ENCODE assay signal across 15 cellular contexts in the genomic region with DNA sequence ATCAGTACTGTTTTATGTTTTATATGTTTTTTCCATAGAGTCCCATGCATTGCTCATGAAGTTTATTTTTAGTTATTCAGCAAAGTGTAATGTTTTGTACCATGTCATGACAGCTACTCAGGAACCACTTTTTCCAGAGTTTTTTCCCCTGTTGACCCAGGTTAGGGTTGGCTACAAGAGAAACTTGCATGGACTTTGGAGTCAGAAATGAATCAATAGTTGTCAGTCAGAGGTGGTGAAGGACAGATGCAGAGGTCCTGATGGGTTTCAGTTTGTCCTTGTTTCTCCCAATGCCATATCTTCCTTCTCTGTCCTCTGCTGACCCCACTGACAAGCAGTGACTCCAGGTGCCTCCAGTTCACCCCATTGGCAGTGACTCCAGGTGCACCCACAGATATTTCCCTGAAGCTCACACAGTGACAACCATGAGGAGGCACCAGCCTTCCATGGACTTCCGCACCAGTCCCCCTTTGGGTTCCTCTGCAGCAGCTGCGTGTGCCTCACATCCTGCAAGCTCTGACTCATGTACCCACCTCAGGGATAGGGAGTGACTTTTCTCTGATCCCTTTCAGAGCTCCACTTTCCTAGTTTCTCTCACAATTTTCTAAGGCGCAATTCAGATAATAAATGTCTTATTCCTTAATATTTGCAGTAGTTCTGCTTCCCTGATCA.
DNase-seq lines count a peak whose midpoint lies in the region; ATAC-seq, FAIRE-seq and TF ChIP-seq lines count a peak whose summit lies in the region.
"Had no signal": no experiment of that assay in that cellular context is flagged by ENCODE, and none has a peak within 500 bp of the region (broad histone marks: within the 10 kb centered on the region; RNA-seq: fewer than 3 reads in every experiment).

No MANE protein-coding gene starts in this region.

- no peaks in the 10 kb centered on the region for H3K36me3 ChIP-seq in fibroblast of lung (ENCODE audit: control insufficient read depth, insufficient read depth, low read length)
- H3K36me3 ChIP-seq: transverse colon had no signal

- H3K4me2 ChIP-seq in fibroblast of lung (ENCODE audit: extremely low read depth, insufficient read depth, low read length) = no peak overlapping the region

- FAIRE-seq in frontal cortex (lab: Jason Lieb, UNC) = no peak
- FAIRE-seq: A204.1 had no signal

- no peak overlapping the region for H3K9ac ChIP-seq in fibroblast of lung (ENCODE audit: insufficient read depth, low read length)

- intact Hi-C loops in activated CD8-positive, alpha-beta T cell treated with anti-CD3 and anti-CD28 coated beads for 36 hours (cut with micrococcal nuclease) = no loop called here

- no peak overlapping the region for H3K27ac ChIP-seq in RWPE1
- H3K27ac ChIP-seq in fibroblast of lung (ENCODE audit: insufficient read depth, low read length) = no peak overlapping the region
- H3K27ac ChIP-seq: transverse colon had no signal

- CTCF ChIA-PET in activated CD8-positive, alpha-beta T cell treated with anti-CD3 and anti-CD28 coated beads, Interleukin-2, amount 10 ng/mL, durations not matched to agents 7 days and 5 days (lab: Charles Lee) = interaction anchor here (0.9 to 1.5 kb wide), 5 partner anchors 9 to 111 kb away, joined by 3 to 6 read pairs (median 4); no protein-coding TSS in a partner anchor
- CTCF ChIA-PET in activated CD8-positive, alpha-beta T cell treated with anti-CD3 and anti-CD28 coated beads for 36 hours (lab: Charles Lee) = interaction anchor here (1.4 kb wide), 1 partner anchor 25 kb away, joined by 3 read pairs; no protein-coding TSS in a partner anchor
- CTCF ChIA-PET in RWPE1 (lab: Yijun Ruan, JAX) = interaction anchor here (0.7 kb wide), 1 partner anchor 255 kb away, joined by 3 read pairs; no protein-coding TSS in a partner anchor

- H3K4me3 Mint-ChIP-seq in activated CD8-positive, alpha-beta T cell treated with anti-CD3 and anti-CD28 coated beads, Interleukin-2, amount 10 ng/mL, durations not matched to agents 7 days and 5 days = no peak overlapping the region
- no peak overlapping the region for H3K4me3 Mint-ChIP-seq in activated CD8-positive, alpha-beta T cell treated with anti-CD3 and anti-CD28 coated beads for 36 hours
- H3K4me3 Mint-ChIP-seq: nephron progenitor cell had no signal

- H3K79me2 ChIP-seq in fibroblast of lung (ENCODE audit: control insufficient read depth, insufficient read depth, low read length) = no peaks in the 10 kb centered on the region

- no peaks in the 10 kb centered on the region for H3K9me3 ChIP-seq in fibroblast of lung (ENCODE audit: control insufficient read depth, insufficient read depth, low read depth, low read length)
- H3K9me3 ChIP-seq: transverse colon had no signal

- H3K27me3 Mint-ChIP-seq in activated CD8-positive, alpha-beta T cell treated with anti-CD3 and anti-CD28 coated beads, Interleukin-2, amount 10 ng/mL, durations not matched to agents 7 days and 5 days (ENCODE audit: low read depth) = no peaks in the 10 kb centered on the region
- H3K27me3 Mint-ChIP-seq in activated CD8-positive, alpha-beta T cell treated with anti-CD3 and anti-CD28 coated beads for 36 hours = no peaks in the 10 kb centered on the region

- no peak overlapping the region for H2AFZ ChIP-seq in fibroblast of lung (ENCODE audit: low read length)

- no peaks in the 10 kb centered on the region for H3K9me3 Mint-ChIP-seq in activated CD8-positive, alpha-beta T cell treated with anti-CD3 and anti-CD28 coated beads, Interleukin-2, amount 10 ng/mL, durations not matched to agents 7 days and 5 days (ENCODE audit: insufficient read depth)
- no peaks in the 10 kb centered on the region for H3K9me3 Mint-ChIP-seq in activated CD8-positive, alpha-beta T cell treated with anti-CD3 and anti-CD28 coated beads for 36 hours
- H3K9me3 Mint-ChIP-seq: nephron progenitor cell had no signal

- H3K4me1 Mint-ChIP-seq in activated CD8-positive, alpha-beta T cell treated with anti-CD3 and anti-CD28 coated beads, Interleukin-2, amount 10 ng/mL, durations not matched to agents 7 days and 5 days (ENCODE audit: low read depth) = peaks cover 27% of the 10 kb centered on the region
- peaks cover 36% of the 10 kb centered on the region for H3K4me1 Mint-ChIP-seq in activated CD8-positive, alpha-beta T cell treated with anti-CD3 and anti-CD28 coated beads for 36 hours (ENCODE audit: low read depth)

- POLR2A ChIA-PET in activated CD8-positive, alpha-beta T cell treated with anti-CD3 and anti-CD28 coated beads, Interleukin-2, amount 10 ng/mL, durations not matched to agents 7 days and 5 days (lab: Charles Lee) = interaction anchor here (1.5 kb wide), 1 partner anchor 25 kb away, joined by 3 read pairs; no protein-coding TSS in a partner anchor
- POLR2A ChIA-PET in activated CD8-positive, alpha-beta T cell treated with anti-CD3 and anti-CD28 coated beads for 36 hours (lab: Charles Lee) = interaction anchor here (1.0 to 1.2 kb wide), 3 partner anchors 9 to 32 kb away, joined by 3 to 4 read pairs (median 4); no protein-coding TSS in a partner anchor
- POLR2A ChIA-PET in RWPE1 (lab: Yijun Ruan, JAX; ENCODE audit: low non-redundant PET) = no interaction called here

- no peak overlapping the region for H3K27ac Mint-ChIP-seq in activated CD8-positive, alpha-beta T cell treated with anti-CD3 and anti-CD28 coated beads, Interleukin-2, amount 10 ng/mL, durations not matched to agents 7 days and 5 days
- no peak overlapping the region for H3K27ac Mint-ChIP-seq in activated CD8-positive, alpha-beta T cell treated with anti-CD3 and anti-CD28 coated beads for 36 hours
- H3K27ac Mint-ChIP-seq: nephron progenitor cell had no signal

- H3K27me3 ChIP-seq in fibroblast of lung (ENCODE audit: control insufficient read depth, insufficient read depth, low read length) = no peaks in the 10 kb centered on the region
- H3K27me3 ChIP-seq: transverse colon had no signal

- H3K4me3 ChIP-seq in fibroblast of lung (replicated peaks in 1 of 4; ENCODE audit: control extremely low read depth in 1 of 4, insufficient read depth in 1 of 4, low read depth in 3 of 4, low read length in 4 of 4) = no peak overlapping the region
- H3K4me3 ChIP-seq: transverse colon had no signal

- ATAC-seq in activated CD8-positive, alpha-beta T cell treated with anti-CD3 and anti-CD28 coated beads, Interleukin-2, amount 10 ng/mL, durations not matched to agents 7 days and 5 days = peak; percentile 27
- ATAC-seq in activated CD8-positive, alpha-beta T cell treated with anti-CD3 and anti-CD28 coated beads for 36 hours = no peak

- H4K20me1 ChIP-seq in fibroblast of lung (ENCODE audit: control insufficient read depth, extremely low read depth, insufficient read depth, low read length) = no peaks in the 10 kb centered on the region

- DNase-seq in activated CD8-positive, alpha-beta T cell treated with anti-CD3 and anti-CD28 coated beads, Interleukin-2, amount 10 ng/mL, durations not matched to agents 7 days and 5 days = no peak
- no peak for DNase-seq in activated CD8-positive, alpha-beta T cell treated with anti-CD3 and anti-CD28 coated beads for 36 hours
- DNase-seq in RWPE1 (ENCODE audit: low spot score) (peak; percentile 44), fibroblast of lung (ENCODE audit: low read depth in 2 of 2) (peak; percentile 13 to 40), smooth muscle cell of the brain vasculature (ENCODE audit: low read depth, low spot score) (peak; percentile 32), frontal cortex (ENCODE audit: low spot score in 2 of 2) (no peak), GM03348 (ENCODE audit: low spot score) (no peak)
- no peak for DNase-seq in stimulated activated CD4-positive, alpha-beta T cell treated with anti-CD3 and anti-CD28 coated beads, Interleukin-12 subunit alpha, Interleukin-12 subunit beta, amount 100 ng/mL, for 4 hours
- DNase-seq: activated CD4-positive, alpha-beta T cell treated with anti-CD3 and anti-CD28 coated beads for 4 hours; caudate nucleus; NCI-H1048; NCI-H526; nephron progenitor cell; transverse colon had no signal

- no peaks in the 10 kb centered on the region for H3K4me1 ChIP-seq in fibroblast of lung (ENCODE audit: control insufficient read depth, extremely low read depth, insufficient read depth, low read length)
- H3K4me1 ChIP-seq: transverse colon had no signal

- no peak for TF ChIP-seq CTCF in activated CD8-positive, alpha-beta T cell treated with anti-CD3 and anti-CD28 coated beads for 36 hours (IDR thresholded peaks at IDR 0.05)
- TF ChIP-seq CTCF in RWPE1 (conservative IDR thresholded peaks at IDR 0.05; ENCODE audit: low read depth) (no peak), fibroblast of lung (conservative IDR thresholded peaks at IDR 0.05 in 1 of 2, IDR thresholded peaks at IDR 0.05 in 1 of 2; ENCODE audit: low read depth in 1 of 2, low read length in 2 of 2) (no peak)

- H3K36me3 Mint-ChIP-seq in activated CD8-positive, alpha-beta T cell treated with anti-CD3 and anti-CD28 coated beads, Interleukin-2, amount 10 ng/mL, durations not matched to agents 7 days and 5 days (ENCODE audit: low read depth) = no peaks in the 10 kb centered on the region
- H3K36me3 Mint-ChIP-seq in activated CD8-positive, alpha-beta T cell treated with anti-CD3 and anti-CD28 coated beads for 36 hours (ENCODE audit: low read depth) = no peaks in the 10 kb centered on the region

Comparison
In these comparisons a context has a peak if more than half of its experiments do, and no peak if none do; other contexts are left out.
1. DNase-seq: peak in RWPE1 (single experiment), fibroblast of lung (2 of 2) and smooth muscle cell of the brain vasculature (single experiment); none in activated CD8-positive, alpha-beta T cell treated with anti-CD3 and anti-CD28 coated beads, Interleukin-2, amount 10 ng/mL, durations not matched to agents 7 days and 5 days (single experiment), activated CD8-positive, alpha-beta T cell treated with anti-CD3 and anti-CD28 coated beads for 36 hours (single experiment), frontal cortex (0 of 2), GM03348 (single experiment) and stimulated activated CD4-positive, alpha-beta T cell treated with anti-CD3 and anti-CD28 coated beads, Interleukin-12 subunit alpha, Interleukin-12 subunit beta, amount 100 ng/mL, for 4 hours (single experiment).